10 cellular contexts compared by ENCODE assay signal in genomic region chr4:113825272-113825671, GRCh38.
DNase-seq lines count a peak whose midpoint lies in the region; ATAC-seq lines count a peak whose summit lies in the region.
"Had no signal": no experiment of that assay in that cellular context is flagged by ENCODE, and none has a peak within 500 bp of the region (broad histone marks: within the 10 kb centered on the region; RNA-seq: fewer than 3 reads in every experiment).

No MANE protein-coding gene starts in this region.

- peaks cover 4% of the 10 kb centered on the region for H3K27me3 Mint-ChIP-seq in activated CD8-positive, alpha-beta memory T cell treated with anti-CD3 and anti-CD28 coated beads, Interleukin-2, amount 10 ng/mL, durations not matched to agents 7 days and 5 days
- H3K27me3 Mint-ChIP-seq: type B pancreatic cell had no signal

- H3K9me3 Mint-ChIP-seq in activated CD8-positive, alpha-beta memory T cell treated with anti-CD3 and anti-CD28 coated beads, Interleukin-2, amount 10 ng/mL, durations not matched to agents 7 days and 5 days (ENCODE audit: low read depth) = no peaks in the 10 kb centered on the region
- H3K9me3 Mint-ChIP-seq: type B pancreatic cell had no signal

- no peak overlapping the region for H3K4me3 Mint-ChIP-seq in activated CD8-positive, alpha-beta memory T cell treated with anti-CD3 and anti-CD28 coated beads, Interleukin-2, amount 10 ng/mL, durations not matched to agents 7 days and 5 days
- H3K4me3 Mint-ChIP-seq: type B pancreatic cell had no signal

- H3K27ac Mint-ChIP-seq in activated CD8-positive, alpha-beta memory T cell treated with anti-CD3 and anti-CD28 coated beads, Interleukin-2, amount 10 ng/mL, durations not matched to agents 7 days and 5 days = no peak overlapping the region
- H3K27ac Mint-ChIP-seq: type B pancreatic cell had no signal

- ATAC-seq in activated CD8-positive, alpha-beta memory T cell treated with anti-CD3 and anti-CD28 coated beads, Interleukin-2, amount 10 ng/mL, durations not matched to agents 7 days and 5 days = no peak
- peak; percentile 61 for ATAC-seq in HG02884 (IDR thresholded peaks at IDR 0.05; ENCODE audit: unreplicated experiment)

- CTCF ChIA-PET in activated CD8-positive, alpha-beta memory T cell treated with anti-CD3 and anti-CD28 coated beads, Interleukin-2, amount 10 ng/mL, durations not matched to agents 7 days and 5 days (lab: Charles Lee) = no interaction called here

- no peaks in the 10 kb centered on the region for H3K36me3 Mint-ChIP-seq in activated CD8-positive, alpha-beta memory T cell treated with anti-CD3 and anti-CD28 coated beads, Interleukin-2, amount 10 ng/mL, durations not matched to agents 7 days and 5 days
- H3K36me3 Mint-ChIP-seq: type B pancreatic cell had no signal

- H3K4me1 Mint-ChIP-seq in activated CD8-positive, alpha-beta memory T cell treated with anti-CD3 and anti-CD28 coated beads, Interleukin-2, amount 10 ng/mL, durations not matched to agents 7 days and 5 days = peaks cover 28% of the 10 kb centered on the region

- peak; percentile 42 for DNase-seq in activated CD8-positive, alpha-beta memory T cell treated with anti-CD3 and anti-CD28 coated beads, Interleukin-2, amount 10 ng/mL, durations not matched to agents 7 days and 5 days
- DNase-seq in activated CD8-positive, alpha-beta memory T cell treated with anti-CD3 and anti-CD28 coated beads, Interleukin-2, amount 50 U/mL, for 4 hours = no peak
- DNase-seq in NOMO-1 treated with DMSO at 0.1 percent for 48 hours (lab: John Stamatoyannopoulos, UW; ENCODE audit: unreplicated experiment) (peak; percentile 76), NCI-H1092 treated with DMSO at 0.1 percent for 48 hours (lab: John Stamatoyannopoulos, UW) (no peak), germinal center (ENCODE audit: low spot score) (no peak), D341Med (ENCODE audit: low spot score) (no peak)
- peak; percentile 9 for DNase-seq in stimulated activated CD4-positive, alpha-beta T cell treated with anti-CD3 and anti-CD28 coated beads, Interleukin-4, amount 100 ng/mL, for 24 hours
- DNase-seq: posterior cingulate gyrus had no signal

Comparison
In these comparisons a context has a peak if more than half of its experiments do, and no peak if none do; other contexts are left out.
1. DNase-seq: peak in activated CD8-positive, alpha-beta memory T cell treated with anti-CD3 and anti-CD28 coated beads, Interleukin-2, amount 10 ng/mL, durations not matched to agents 7 days and 5 days (single experiment), NOMO-1 treated with DMSO at 0.1 percent for 48 hours (single experiment) and stimulated activated CD4-positive, alpha-beta T cell treated with anti-CD3 and anti-CD28 coated beads, Interleukin-4, amount 100 ng/mL, for 24 hours (single experiment); none in activated CD8-positive, alpha-beta memory T cell treated with anti-CD3 and anti-CD28 coated beads, Interleukin-2, amount 50 U/mL, for 4 hours (single experiment), NCI-H1092 treated with DMSO at 0.1 percent for 48 hours (single experiment), germinal center (single experiment) and D341Med (single experiment).